ENCODE assay signal across 8 cellular contexts in genomic region chr13:45119990-45120864, GRCh38. TPM values are rescaled to one million over a fixed set of nuclear protein-coding genes. Genes with fewer than 3 reads are reported as not detected.
DNase-seq lines count a peak whose midpoint lies in the region; ATAC-seq and TF ChIP-seq lines count a peak whose summit lies in the region.

Gene GTF2F2 (plus strand): TSS chr13:45120510. CDS start chr13:45120656, 146 bp downstream.

- H3K4me1 ChIP-seq in MM.1S (ENCODE audit: low read length) (no peaks in the 10 kb centered on the region), SJCRH30 (0 out of 2 replicates have a peak, but pooled peaks cover 3% of the 10 kb centered on the region), gastroesophageal sphincter (peaks cover 3 to 27% (median 10%) of the 10 kb centered on the region in 3 donors), neutrophil (ENCODE audit: control insufficient read depth in 1 of 2, insufficient read depth in 1 of 2, low read depth in 1 of 2, low read length in 1 of 2) (peaks cover 20 to 24% of the 10 kb centered on the region in 2 experiments)

- H2AFZ ChIP-seq in MM.1S (ENCODE audit: low read length), result peak within 1 kb of the TSS; percentile 81

- DNase-seq in G401 (ENCODE audit: low spot score) (peak; percentile 86), HCEC 1CT (peak; percentile 83), MM.1S (peak; percentile 75), SJCRH30 (peak; percentile 83 to 89), activated gamma-delta T cell treated with Interleukin-2 at 50 U/mL for 16 hours (peak; percentile 85)

- peak in 1 of 2 donors; percentile 15 for TF ChIP-seq POLR2A in gastroesophageal sphincter (IDR thresholded peaks at IDR 0.05)

- TF ChIP-seq CTCF in MM.1S (IDR thresholded peaks at IDR 0.05; ENCODE audit: low read length) (no peak), gastroesophageal sphincter (IDR thresholded peaks at IDR 0.05) (no peak), neutrophil (IDR thresholded peaks at IDR 0.05) (no peak), subcutaneous adipose tissue (IDR thresholded peaks at IDR 0.05; ENCODE audit: low read depth) (no peak)

- no peaks in the 10 kb centered on the region for H3K36me3 ChIP-seq in MM.1S (replicated peaks; ENCODE audit: insufficient read depth, low read length)
- H3K36me3 ChIP-seq in SJCRH30, result no peaks in the 10 kb centered on the region
- no peaks in the 10 kb centered on the region for H3K36me3 ChIP-seq in gastroesophageal sphincter
- peaks cover 4% of the 10 kb centered on the region for H3K36me3 ChIP-seq in neutrophil

- 0 to 1% methylated on average over 22 to 33 of the region's 53 CpGs for WGBS in gastroesophageal sphincter (ENCODE audit: low coverage in 1 of 2), 2 donors

- peaks cover 4% of the 10 kb centered on the region; the same call in 1 of the 2 replicates for H3F3A ChIP-seq in MM.1S (ENCODE audit: insufficient read depth, low read length)

- no peaks in the 10 kb centered on the region for H3K27me3 ChIP-seq in MM.1S (replicated peaks; ENCODE audit: insufficient read depth, low read length)
- no peaks in the 10 kb centered on the region for H3K27me3 ChIP-seq in SJCRH30
- H3K27me3 ChIP-seq in gastroesophageal sphincter, result no peaks in the 10 kb centered on the region
- no peaks in the 10 kb centered on the region for H3K27me3 ChIP-seq in neutrophil

- peaks cover 44% of the 10 kb centered on the region for H3K79me2 ChIP-seq in MM.1S (ENCODE audit: low read length)

- H3K9me3 ChIP-seq in MM.1S (replicated peaks; ENCODE audit: insufficient read depth, low read length), result no peaks in the 10 kb centered on the region
- no peaks in the 10 kb centered on the region for H3K9me3 ChIP-seq in SJCRH30 (replicated peaks)
- H3K9me3 ChIP-seq in gastroesophageal sphincter, result no peaks in the 10 kb centered on the region
- no peaks in the 10 kb centered on the region for H3K9me3 ChIP-seq in neutrophil

- no peaks in the 10 kb centered on the region for H3K9me2 ChIP-seq in MM.1S (replicated peaks; ENCODE audit: insufficient read depth, low read length)

- H3K4me2 ChIP-seq in MM.1S (ENCODE audit: low read depth, low read length), result peak within 1 kb of the TSS; percentile 85

- no peaks in the 10 kb centered on the region for H4K20me1 ChIP-seq in MM.1S (ENCODE audit: insufficient read depth, low read length)

- H3K27ac ChIP-seq in MM.1S (ENCODE audit: low read length), result peak within 1 kb of the TSS; percentile 72
- H3K27ac ChIP-seq in SJCRH30, result peak within 1 kb of the TSS; percentile 56
- peak within 1 kb of the TSS; percentile 63 to 88 (median 85) for H3K27ac ChIP-seq in gastroesophageal sphincter
- peak within 1 kb of the TSS; percentile 91 for H3K27ac ChIP-seq in neutrophil

- ATAC-seq in gastroesophageal sphincter, result peak; percentile 94

- TF ChIP-seq EP300 in gastroesophageal sphincter (IDR thresholded peaks at IDR 0.05), result no peak

- peak within 1 kb of the TSS; percentile 87 for H3K4me3 ChIP-seq in MM.1S (ENCODE audit: low read length)
- H3K4me3 ChIP-seq in SJCRH30, result peak within 1 kb of the TSS; percentile 83
- H3K4me3 ChIP-seq in gastroesophageal sphincter, result peak within 1 kb of the TSS; percentile 80 to 91
- peak within 1 kb of the TSS; percentile 82 to 96 for H3K4me3 ChIP-seq in neutrophil (ENCODE audit: low read depth in 1 of 2, low read length in 1 of 2)

- peak within 1 kb of the TSS; percentile 86 for H3K9ac ChIP-seq in MM.1S (ENCODE audit: low read length)

- in situ Hi-C loops in G401 (cut with HindIII; ENCODE audit: low sequenced_read_pairs), result no loop called here

RNA-seq across cellular contexts. Expression of gene GTF2F2, which starts in this region (rescaled TPM):
- total RNA-seq in G401 (2014; rRNA removed; shearing (Covaris generic)), result 42.2 and 47.5 TPM in 2 replicates
- total RNA-seq in SJCRH30 (2014; rRNA removed; shearing (Covaris generic)), result 25.0 and 28.0 TPM in 2 replicates
- 10 to 100 TPM; 15.3 to 19.6 (median 17.7) TPM for total RNA-seq in gastroesophageal sphincter
- 10 to 100 TPM in 3 of 4 donors, 1 to 10 TPM in 1; 9.0 to 21.5 (median 15.2) TPM for total RNA-seq in subcutaneous adipose tissue

Comparison
In these comparisons a context has a peak if more than half of its experiments do, and no peak if none do; other contexts are left out.
1. Peak in every context shown above with its lines: DNase-seq, ATAC-seq, H3K4me3 ChIP-seq and H3K27ac ChIP-seq.